Comparison of ENCODE assay signal across 16 cellular contexts in the genomic region with DNA sequence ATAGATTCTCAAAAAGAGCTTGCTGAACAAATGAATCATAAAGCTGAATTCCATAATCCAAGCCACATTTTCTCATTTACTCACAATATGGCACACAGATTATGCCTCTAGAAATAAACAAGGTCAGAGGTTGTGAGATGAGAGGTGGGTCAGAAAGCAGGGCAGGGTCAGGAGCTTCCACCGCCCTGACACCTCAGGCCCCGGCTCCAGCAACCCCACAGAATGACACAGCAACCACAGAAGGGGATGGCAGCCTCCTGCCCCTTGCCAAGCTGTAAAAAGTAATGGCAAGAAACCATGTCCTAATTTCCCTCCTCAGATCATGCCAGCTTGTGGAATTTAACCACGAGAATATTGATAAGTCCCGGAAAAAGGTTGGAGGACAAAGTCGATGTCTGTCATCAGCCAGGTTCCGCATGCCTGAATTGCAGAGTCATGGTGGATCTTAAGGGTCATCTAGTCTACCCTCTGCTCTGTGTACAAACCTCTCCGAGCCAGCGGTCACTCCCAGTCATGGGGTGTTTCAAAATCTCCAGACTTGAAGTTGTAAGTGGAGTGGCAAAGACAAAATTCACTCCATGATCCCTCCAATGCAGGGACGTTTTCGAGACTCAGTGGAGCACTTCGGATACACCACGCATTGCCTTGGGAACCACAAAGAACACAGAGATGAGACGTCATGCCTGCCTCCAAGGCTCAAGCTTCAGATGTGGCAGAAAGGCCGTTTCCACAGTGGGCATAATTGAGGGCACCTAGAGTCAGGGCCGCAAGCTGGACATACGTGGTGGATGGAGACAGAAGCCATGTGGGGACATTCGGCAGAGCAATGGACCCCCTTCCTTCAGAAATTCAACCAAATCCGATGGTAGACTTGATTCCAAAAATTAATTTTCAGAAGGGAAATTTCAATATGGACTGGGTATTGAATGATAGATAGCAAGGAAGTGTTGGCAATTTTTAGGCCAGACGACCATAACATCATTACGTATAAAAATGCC.
A peak's percentile ranks its signal among the peaks of the same experiment; 100 is the strongest.
DNase-seq lines count a peak whose midpoint lies in the region; ATAC-seq and TF ChIP-seq lines count a peak whose summit lies in the region.
"Had no signal": no experiment of that assay in that cellular context is flagged by ENCODE, and none has a peak within 500 bp of the region (broad histone marks: within the 10 kb centered on the region; RNA-seq: fewer than 3 reads in every experiment).

No MANE protein-coding gene starts in this region.

- peaks cover 13 to 53% of the 10 kb centered on the region in 2 donors for H3K4me1 ChIP-seq in left lung
- no peaks in the 10 kb centered on the region for H3K4me1 ChIP-seq in tibial nerve
- H3K4me1 ChIP-seq in effector memory CD4-positive, alpha-beta T cell (ENCODE audit: control insufficient read depth, insufficient read depth, low read length, poor library complexity, severe bottlenecking), result no peaks in the 10 kb centered on the region

- H3K27ac ChIP-seq in left lung, result peak overlapping the region; percentile 33 to 78
- H3K27ac ChIP-seq in tibial nerve, result no peak overlapping the region
- H3K27ac ChIP-seq in effector memory CD4-positive, alpha-beta T cell (ENCODE audit: insufficient read depth, low read length, poor library complexity, severe bottlenecking), result no peak overlapping the region
- H3K27ac ChIP-seq: 22Rv1, dorsolateral prefrontal cortex had no signal

- H3K4me3 Mint-ChIP-seq in T-helper 17 cell, result no peak overlapping the region
- no peak overlapping the region for H3K4me3 Mint-ChIP-seq in stimulated activated effector memory CD8-positive, alpha-beta T cell treated with anti-CD3 and anti-CD28 coated beads, Interleukin-12 subunit alpha, Interleukin-12 subunit beta, amount 100 ng/mL, for 72 hours
- H3K4me3 Mint-ChIP-seq: H9, natural killer cell, type B pancreatic cell had no signal

- H3K27ac Mint-ChIP-seq in T-helper 17 cell, result peak overlapping the region; percentile 57
- no peak overlapping the region for H3K27ac Mint-ChIP-seq in stimulated activated effector memory CD8-positive, alpha-beta T cell treated with anti-CD3 and anti-CD28 coated beads, Interleukin-12 subunit alpha, Interleukin-12 subunit beta, amount 100 ng/mL, for 72 hours
- H3K27ac Mint-ChIP-seq: H9, natural killer cell, type B pancreatic cell had no signal

- H3K9me3 Mint-ChIP-seq in stimulated activated effector memory CD8-positive, alpha-beta T cell treated with anti-CD3 and anti-CD28 coated beads, Interleukin-12 subunit alpha, Interleukin-12 subunit beta, amount 100 ng/mL, for 72 hours, result no peaks in the 10 kb centered on the region
- H3K9me3 Mint-ChIP-seq: H9, natural killer cell, type B pancreatic cell had no signal

- no peak for TF ChIP-seq POLR2A in tibial nerve (IDR thresholded peaks at IDR 0.05)

- H3K4me3 ChIP-seq in left lung (no peak overlapping the region), tibial nerve (no peak overlapping the region)
- H3K4me3 ChIP-seq in effector memory CD4-positive, alpha-beta T cell (ENCODE audit: insufficient read depth, low read depth, low read length, poor library complexity, severe bottlenecking), result no peak overlapping the region
- H3K4me3 ChIP-seq: dorsolateral prefrontal cortex, GM12878 had no signal

- H3K36me3 ChIP-seq in left lung (no peaks in the 10 kb centered on the region), tibial nerve (no peaks in the 10 kb centered on the region)
- H3K36me3 ChIP-seq in effector memory CD4-positive, alpha-beta T cell (ENCODE audit: control insufficient read depth, insufficient read depth, low read length), result no peaks in the 10 kb centered on the region

- H3K9me3 ChIP-seq in T-helper 17 cell (ENCODE audit: control insufficient read depth, low read length, poor library complexity, severe bottlenecking) (no peaks in the 10 kb centered on the region), left lung (no peaks in the 10 kb centered on the region), tibial nerve (no peaks in the 10 kb centered on the region)
- H3K9me3 ChIP-seq in effector memory CD4-positive, alpha-beta T cell (ENCODE audit: control insufficient read depth, low read length), result no peaks in the 10 kb centered on the region

- intact Hi-C loops in left lung (cut with DNase I), result no loop called here

- H3K36me3 Mint-ChIP-seq in T-helper 17 cell (ENCODE audit: low read depth), result no peaks in the 10 kb centered on the region
- no peaks in the 10 kb centered on the region for H3K36me3 Mint-ChIP-seq in stimulated activated effector memory CD8-positive, alpha-beta T cell treated with anti-CD3 and anti-CD28 coated beads, Interleukin-12 subunit alpha, Interleukin-12 subunit beta, amount 100 ng/mL, for 72 hours
- H3K36me3 Mint-ChIP-seq: natural killer cell, type B pancreatic cell had no signal

- WGBS in tibial nerve, 2 donors, result 91 to 92% methylated on average over 20 of the region's 20 CpGs

- peaks cover 13% of the 10 kb centered on the region for H3K4me1 Mint-ChIP-seq in T-helper 17 cell
- peaks cover 40% of the 10 kb centered on the region for H3K4me1 Mint-ChIP-seq in stimulated activated effector memory CD8-positive, alpha-beta T cell treated with anti-CD3 and anti-CD28 coated beads, Interleukin-12 subunit alpha, Interleukin-12 subunit beta, amount 100 ng/mL, for 72 hours

- TF ChIP-seq EP300 in tibial nerve (IDR thresholded peaks at IDR 0.05), result no peak

- DNase-seq in NOMO-1 treated with DMSO at 0.1 percent for 48 hours (lab: John Stamatoyannopoulos, UW; ENCODE audit: unreplicated experiment) (peak; percentile 35), NOMO-1 treated with dmso at 0.1 percent for 144 hours (lab: John Stamatoyannopoulos, UW; ENCODE audit: unreplicated experiment) (no peak), T-helper 17 cell (no peak), left lung (peak in 1 of 2 donors; percentile 75), NCI-H1105 treated with DMSO at 0.1 percent for 48 hours (lab: John Stamatoyannopoulos, UW) (no peak), tibial nerve (ENCODE audit: low spot score in 2 of 2) (no peak)
- no peak for DNase-seq in stimulated activated effector memory CD8-positive, alpha-beta T cell treated with anti-CD3 and anti-CD28 coated beads, Interleukin-12 subunit alpha, Interleukin-12 subunit beta, amount 100 ng/mL, for 72 hours (ENCODE audit: low spot score in 2 of 2)
- no peak for DNase-seq in effector memory CD4-positive, alpha-beta T cell
- DNase-seq: glutamatergic neuron, H9, natural killer cell, NCI-H1092 had no signal

- H3K27me3 Mint-ChIP-seq in T-helper 17 cell, result no peaks in the 10 kb centered on the region
- H3K27me3 Mint-ChIP-seq: type B pancreatic cell had no signal

- ATAC-seq in T-helper 17 cell (no peak), left lung (peak; percentile 65)
- ATAC-seq in stimulated activated effector memory CD8-positive, alpha-beta T cell treated with anti-CD3 and anti-CD28 coated beads, Interleukin-12 subunit alpha, Interleukin-12 subunit beta, amount 100 ng/mL, for 72 hours, result peak; percentile 48
- ATAC-seq: GM12878 had no signal

- H3K27me3 ChIP-seq in left lung, result no peaks in the 10 kb centered on the region
- no peaks in the 10 kb centered on the region for H3K27me3 ChIP-seq in tibial nerve
- no peaks in the 10 kb centered on the region for H3K27me3 ChIP-seq in effector memory CD4-positive, alpha-beta T cell (replicated peaks; ENCODE audit: control insufficient read depth, insufficient read depth, low read length, poor library complexity, severe bottlenecking)
- H3K27me3 ChIP-seq: dorsolateral prefrontal cortex had no signal

- TF ChIP-seq CTCF in left lung (IDR thresholded peaks at IDR 0.05), result no peak
- no peak for TF ChIP-seq CTCF in tibial nerve (IDR thresholded peaks at IDR 0.05)

Comparison
In these comparisons a context has a peak if more than half of its experiments do, and no peak if none do; other contexts are left out.
1. H3K27ac ChIP-seq: peak in left lung (2 of 2); none in tibial nerve (0 of 4) and effector memory CD4-positive, alpha-beta T cell (single experiment).